Comparison of ENCODE assay signal across 1 cellular context in the genomic region with DNA sequence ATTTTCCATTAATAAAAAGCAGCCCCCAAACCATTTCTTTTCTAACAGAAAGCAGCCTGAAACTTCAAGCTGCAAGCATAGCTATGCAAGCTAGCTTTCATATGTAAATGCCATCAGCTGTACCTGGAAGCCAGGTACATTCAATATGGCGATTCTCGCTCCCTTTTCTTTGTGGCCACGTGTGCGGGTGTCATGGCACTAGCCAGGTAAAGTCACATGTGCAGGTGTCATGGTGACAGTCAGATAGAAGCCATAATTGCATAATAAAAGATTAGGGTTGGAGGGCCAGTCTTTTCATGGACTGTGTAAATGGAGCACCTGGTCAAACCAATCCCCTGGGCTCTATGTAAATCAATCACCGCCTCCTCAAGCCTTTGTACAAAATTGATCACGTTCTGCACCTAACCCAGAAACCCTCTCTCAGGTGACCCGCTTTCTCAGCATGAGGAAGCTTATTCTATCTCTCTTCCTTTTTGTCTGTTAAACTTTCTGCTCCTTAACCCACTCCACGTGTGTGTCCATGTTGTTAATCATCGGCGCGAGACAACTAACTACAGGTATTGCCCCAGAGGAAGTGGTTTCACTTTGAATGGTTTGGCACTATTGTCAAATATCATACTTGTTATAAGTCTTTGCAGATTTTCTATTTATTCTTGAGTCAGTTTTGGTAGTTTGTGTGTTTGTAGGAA.
TF ChIP-seq lines count a peak whose summit lies in the region.

No MANE protein-coding gene starts in this region.

TF ChIP-seq in GM12878, 131 proteins besides CTCF, POLR2A, EP300 and RAD21:
- TF ChIP-seq NBN (IDR thresholded peaks at IDR 0.05) (no peak), GABPA (IDR thresholded peaks at IDR 0.05; ENCODE audit: low read depth) (no peak), SUZ12 (IDR thresholded peaks at IDR 0.05; ENCODE audit: unreplicated experiment) (no peak), BCL11A (IDR thresholded peaks at IDR 0.05; ENCODE audit: low read depth, low read length) (no peak), BHLHE40 (IDR thresholded peaks at IDR 0.05; ENCODE audit: borderline replicate concordance in 1 of 2, low read depth in 2 of 2, low read length in 1 of 2) (peak; percentile 23 to 69; a peak in 3 of 4 replicates), SREBF2 (IDR thresholded peaks at IDR 0.05; ENCODE audit: low read length) (no peak)
